Comparison of ENCODE assay signal across 17 cellular contexts in genomic region chr2:12173271-12173942, GRCh38.
DNase-seq lines count a peak whose midpoint lies in the region; ATAC-seq and TF ChIP-seq lines count a peak whose summit lies in the region.
"Had no signal": no experiment of that assay in that cellular context is flagged by ENCODE, and none has a peak within 500 bp of the region (broad histone marks: within the 10 kb centered on the region; RNA-seq: fewer than 3 reads in every experiment).

No MANE protein-coding gene starts in this region.

- H2AFZ ChIP-seq in GM23338: no peak overlapping the region

- H3K27me3 ChIP-seq in GM23338 (ENCODE audit: insufficient read depth): no peaks in the 10 kb centered on the region
- peaks cover 3% of the 10 kb centered on the region for H3K27me3 ChIP-seq in adipocyte (replicated peaks; ENCODE audit: control insufficient read depth, insufficient read depth, low read length)

- H3K4me3 ChIP-seq in AG09309 (ENCODE audit: control insufficient read depth, low read depth, low read length) (no peak overlapping the region), GM23338 (no peak overlapping the region), adipocyte (ENCODE audit: low read length) (no peak overlapping the region), fibroblast of the aortic adventitia (ENCODE audit: low read depth, low read length) (no peak overlapping the region)

- H3K4me1 ChIP-seq in GM23338 (ENCODE audit: insufficient read depth) (no peaks in the 10 kb centered on the region), adipocyte (ENCODE audit: control insufficient read depth, insufficient read depth, low read length) (peaks cover 42% of the 10 kb centered on the region)

- no peaks in the 10 kb centered on the region for H3K79me2 ChIP-seq in GM23338 (replicated peaks; ENCODE audit: insufficient read depth)

- H3K27ac ChIP-seq in GM23338 (ENCODE audit: low read depth): no peak overlapping the region

- no peaks in the 10 kb centered on the region for H4K20me1 ChIP-seq in GM23338 (replicated peaks; ENCODE audit: insufficient read depth)

- H3K36me3 Mint-ChIP-seq in GM23338 (ENCODE audit: low read depth): no peaks in the 10 kb centered on the region
- H3K36me3 Mint-ChIP-seq in natural killer cell: no peaks in the 10 kb centered on the region
- H3K36me3 Mint-ChIP-seq: activated CD8-positive, alpha-beta memory T cell treated with anti-CD3 and anti-CD28 coated beads, Interleukin-2, amount 10 ng/mL, durations not matched to agents 7 days and 5 days; CD8-positive, alpha-beta memory T cell; naive thymus-derived CD8-positive, alpha-beta T cell had no signal

- TF ChIP-seq CTCF in AG09309 (IDR thresholded peaks at IDR 0.05; ENCODE audit: control insufficient read depth, insufficient read depth, low read depth, low read length, missing control alignments): peak; percentile 63
- peak; percentile 29 to 49; a peak in 2 of 4 replicates for TF ChIP-seq CTCF in GM23338 (conservative IDR thresholded peaks at IDR 0.05; ENCODE audit: low read depth in 2 of 2)
- TF ChIP-seq CTCF in fibroblast of the aortic adventitia (IDR thresholded peaks at IDR 0.05; ENCODE audit: insufficient read depth, low read length): peak; percentile 47
- TF ChIP-seq CTCF in natural killer cell (IDR thresholded peaks at IDR 0.05): no peak

- no peak for DNase-seq in AG09309 (ENCODE audit: low read depth)
- no peak for DNase-seq in GM23338 (ENCODE audit: low spot score)
- DNase-seq in adipocyte (ENCODE audit: low read depth): peak; percentile 36
- DNase-seq in fibroblast of the aortic adventitia (ENCODE audit: low read depth): peak; percentile 22
- no peak for DNase-seq in AG08396 (ENCODE audit: low spot score)
- no peak for DNase-seq in NCI-H2029 (lab: John Stamatoyannopoulos, UW)
- DNase-seq in natural killer cell: no peak
- no peak for DNase-seq in NCI-H1930 (lab: John Stamatoyannopoulos, UW)
- DNase-seq: activated CD8-positive, alpha-beta memory T cell treated with anti-CD3 and anti-CD28 coated beads, Interleukin-2, amount 10 ng/mL, durations not matched to agents 7 days and 5 days; CD8-positive, alpha-beta memory T cell; glutamatergic neuron; KBM-7; kidney glomerular epithelial cell; naive thymus-derived CD8-positive, alpha-beta T cell; NCI-H187 had no signal

- no peak overlapping the region for H3K4me2 ChIP-seq in GM23338

- peaks cover 3% of the 10 kb centered on the region for H3K27me3 Mint-ChIP-seq in GM23338 (ENCODE audit: insufficient read depth, low read depth, poor library complexity)
- H3K27me3 Mint-ChIP-seq in natural killer cell (ENCODE audit: low read depth in 2 of 2): peaks cover 0 to 12% of the 10 kb centered on the region in 2 donors
- H3K27me3 Mint-ChIP-seq: activated CD8-positive, alpha-beta memory T cell treated with anti-CD3 and anti-CD28 coated beads, Interleukin-2, amount 10 ng/mL, durations not matched to agents 7 days and 5 days; CD8-positive, alpha-beta memory T cell; naive thymus-derived CD8-positive, alpha-beta T cell had no signal

- 0 out of 2 replicates have a peak, but pooled peaks cover 5% of the 10 kb centered on the region for H3K9me2 ChIP-seq in GM23338 (ENCODE audit: insufficient read depth)

- H3K9me3 ChIP-seq in adipocyte (ENCODE audit: control insufficient read depth, low read length): no peaks in the 10 kb centered on the region

- H3K9me3 Mint-ChIP-seq in GM23338: no peaks in the 10 kb centered on the region
- no peaks in the 10 kb centered on the region for H3K9me3 Mint-ChIP-seq in natural killer cell
- H3K9me3 Mint-ChIP-seq: CD8-positive, alpha-beta memory T cell; naive thymus-derived CD8-positive, alpha-beta T cell had no signal

- no peak overlapping the region for H3K9ac ChIP-seq in adipocyte (ENCODE audit: low read length)

- H3K36me3 ChIP-seq in GM23338 (ENCODE audit: insufficient read depth) (no peaks in the 10 kb centered on the region), adipocyte (ENCODE audit: control insufficient read depth, insufficient read depth, low read length, severe bottlenecking) (no peaks in the 10 kb centered on the region)

- intact Hi-C loops in natural killer cell (cut with micrococcal nuclease): no loop called here

- no peaks in the 10 kb centered on the region for H3F3A ChIP-seq in GM23338 (replicated peaks; ENCODE audit: low read depth)

- ATAC-seq in GM23338 (no peak), natural killer cell (no peak)
- ATAC-seq: activated CD8-positive, alpha-beta memory T cell treated with anti-CD3 and anti-CD28 coated beads, Interleukin-2, amount 10 ng/mL, durations not matched to agents 7 days and 5 days; activated naive CD4-positive, alpha-beta T cell treated with anti-CD3 and anti-CD28 coated beads, Interleukin-2, amount 50 U/mL, for 72 hours; naive thymus-derived CD8-positive, alpha-beta T cell; sciatic nerve had no signal

- H3K27ac Mint-ChIP-seq in GM23338 (no peak overlapping the region), natural killer cell (no peak overlapping the region)
- H3K27ac Mint-ChIP-seq: activated CD8-positive, alpha-beta memory T cell treated with anti-CD3 and anti-CD28 coated beads, Interleukin-2, amount 10 ng/mL, durations not matched to agents 7 days and 5 days; activated naive CD4-positive, alpha-beta T cell treated with anti-CD3 and anti-CD28 coated beads, Interleukin-2, amount 50 U/mL, for 72 hours had no signal

- H3K4me3 Mint-ChIP-seq in GM23338 (no peak overlapping the region), natural killer cell (no peak overlapping the region)
- H3K4me3 Mint-ChIP-seq: activated CD8-positive, alpha-beta memory T cell treated with anti-CD3 and anti-CD28 coated beads, Interleukin-2, amount 10 ng/mL, durations not matched to agents 7 days and 5 days; CD8-positive, alpha-beta memory T cell; naive thymus-derived CD8-positive, alpha-beta T cell had no signal

- peaks cover 6% of the 10 kb centered on the region; the same call in 2 of the 3 replicates for H3K4me1 Mint-ChIP-seq in GM23338
- H3K4me1 Mint-ChIP-seq in natural killer cell: peaks cover 40 to 51% of the 10 kb centered on the region in 2 donors

TF ChIP-seq in GM23338, 12 proteins besides CTCF, POLR2A, EP300 and RAD21 (continues in another document):
- TF ChIP-seq ZNF462 (CRISPR knock-in tag; IDR thresholded peaks at IDR 0.05): no peak

Comparison
In these comparisons a context has a peak if more than half of its experiments do, and no peak if none do; other contexts are left out.
1. DNase-seq: peak in adipocyte (single experiment) and fibroblast of the aortic adventitia (single experiment); none in AG09309 (single experiment), GM23338 (single experiment), AG08396 (single experiment), NCI-H2029 (single experiment), natural killer cell (single experiment) and NCI-H1930 (0 of 2).